Comparison of ENCODE assay signal across 9 cellular contexts in the genomic region with DNA sequence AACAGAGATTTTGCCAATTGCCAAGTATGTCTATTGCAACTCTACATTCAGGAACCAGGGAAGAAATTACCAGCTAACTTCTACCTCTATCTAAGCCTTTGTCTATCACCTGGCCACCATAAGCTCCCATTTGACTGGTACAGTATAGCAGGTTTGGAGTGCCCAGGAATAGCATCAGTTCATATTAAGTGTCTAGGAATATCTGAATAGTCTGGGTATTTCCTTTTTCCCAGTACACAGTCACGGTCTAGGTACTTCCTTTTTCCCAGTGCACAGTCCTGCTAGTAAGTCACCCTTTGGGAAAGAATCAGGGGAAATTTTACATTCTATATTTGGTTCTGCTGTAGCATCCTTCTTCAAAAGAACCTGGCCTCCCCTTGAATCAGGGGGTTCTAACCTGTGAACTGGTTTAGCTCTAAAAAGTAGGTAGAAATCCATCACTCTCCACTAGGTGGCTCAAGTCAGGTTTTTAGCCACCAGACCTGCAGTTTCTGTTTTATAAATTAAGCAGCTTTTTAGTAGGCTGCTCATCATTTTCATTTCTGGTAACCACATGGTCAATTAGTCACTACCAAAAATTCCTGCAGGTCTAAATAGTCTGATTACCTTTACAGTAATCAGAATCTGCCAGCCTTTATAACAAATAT. TPM values are rescaled to one million over a fixed set of nuclear protein-coding genes. Genes with fewer than 3 reads are reported as not detected.
DNase-seq lines count a peak whose midpoint lies in the region; ATAC-seq and TF ChIP-seq lines count a peak whose summit lies in the region.
"Had no signal": no experiment of that assay in that cellular context is flagged by ENCODE, and none has a peak within 500 bp of the region (broad histone marks: within the 10 kb centered on the region; RNA-seq: fewer than 3 reads in every experiment).

No MANE protein-coding gene starts in this region.

- no peaks in the 10 kb centered on the region for H3K4me1 Mint-ChIP-seq in activated T-helper 17 cell treated with anti-CD3 and anti-CD28 coated beads, Interleukin-2, amount 50 U/mL, for 72 hours
- no peaks in the 10 kb centered on the region for H3K4me1 Mint-ChIP-seq in activated CD4-positive, alpha-beta memory T cell treated with anti-CD3 and anti-CD28 coated beads, Interleukin-2, amount 10 ng/mL, durations not matched to agents 7 days and 5 days

- no peak for TF ChIP-seq EP300 in Ishikawa (IDR thresholded peaks at IDR 0.05; ENCODE audit: borderline replicate concordance)

- H3K4me3 ChIP-seq in mesenchymal stem cell (ENCODE audit: insufficient read depth in 1 of 2, low read depth in 1 of 2, low read length in 2 of 2): no peak overlapping the region

- no peaks in the 10 kb centered on the region for H3K27me3 Mint-ChIP-seq in activated T-helper 17 cell treated with anti-CD3 and anti-CD28 coated beads, Interleukin-2, amount 50 U/mL, for 72 hours
- peaks cover 7% of the 10 kb centered on the region for H3K27me3 Mint-ChIP-seq in activated CD4-positive, alpha-beta memory T cell treated with anti-CD3 and anti-CD28 coated beads, Interleukin-2, amount 10 ng/mL, durations not matched to agents 7 days and 5 days

- H3K36me3 Mint-ChIP-seq in activated T-helper 17 cell treated with anti-CD3 and anti-CD28 coated beads, Interleukin-2, amount 50 U/mL, for 72 hours (ENCODE audit: low read depth): no peaks in the 10 kb centered on the region
- no peaks in the 10 kb centered on the region for H3K36me3 Mint-ChIP-seq in activated CD4-positive, alpha-beta memory T cell treated with anti-CD3 and anti-CD28 coated beads, Interleukin-2, amount 10 ng/mL, durations not matched to agents 7 days and 5 days (ENCODE audit: low read depth)

- no peaks in the 10 kb centered on the region for H3K79me1 ChIP-seq in mesenchymal stem cell (replicated peaks; ENCODE audit: low read length, poor library complexity, severe bottlenecking)

- no peak overlapping the region for H2BK120ac ChIP-seq in mesenchymal stem cell (ENCODE audit: low read depth, low read length)

- CTCF ChIA-PET in activated CD4-positive, alpha-beta memory T cell treated with anti-CD3 and anti-CD28 coated beads, Interleukin-2, amount 10 ng/mL, durations not matched to agents 7 days and 5 days (lab: Charles Lee): interaction anchor here (0.7 to 1.6 kb wide), 7 partner anchors 10 to 412 kb away, joined by 3 to 27 read pairs (median 4); a partner anchor contains a TSS

- no peak overlapping the region for H2BK5ac ChIP-seq in mesenchymal stem cell (ENCODE audit: low read depth, low read length, poor library complexity, severe bottlenecking)

- peaks cover 4% of the 10 kb centered on the region for H3K4me1 ChIP-seq in mesenchymal stem cell (ENCODE audit: control insufficient read depth, insufficient read depth, low read depth, low read length)

- no peak overlapping the region for H4K91ac ChIP-seq in mesenchymal stem cell (ENCODE audit: low read length)

- no CpG with 5 or more reads among the region's 1 CpG for WGBS in mesenchymal stem cell

- H3K23ac ChIP-seq in mesenchymal stem cell (ENCODE audit: low read length in 2 of 2): no peak overlapping the region

- no peak overlapping the region for H3K27ac ChIP-seq in mesenchymal stem cell (ENCODE audit: low read length, poor library complexity, severe bottlenecking)

- H3K4me2 ChIP-seq in mesenchymal stem cell (ENCODE audit: low read length, poor library complexity, severe bottlenecking): no peak overlapping the region

- H3K9me3 Mint-ChIP-seq in activated T-helper 17 cell treated with anti-CD3 and anti-CD28 coated beads, Interleukin-2, amount 50 U/mL, for 72 hours: no peaks in the 10 kb centered on the region
- H3K9me3 Mint-ChIP-seq in activated CD4-positive, alpha-beta memory T cell treated with anti-CD3 and anti-CD28 coated beads, Interleukin-2, amount 10 ng/mL, durations not matched to agents 7 days and 5 days: no peaks in the 10 kb centered on the region
- H3K9me3 Mint-ChIP-seq: IgD-negative memory B cell had no signal

- no peak overlapping the region for H3K4ac ChIP-seq in mesenchymal stem cell (ENCODE audit: low read depth in 1 of 2, low read length in 2 of 2)

- H2BK15ac ChIP-seq in mesenchymal stem cell (ENCODE audit: low read depth, poor library complexity, severe bottlenecking): no peak overlapping the region

- H2AFZ ChIP-seq in mesenchymal stem cell (ENCODE audit: low read depth, low read length): no peak overlapping the region

- no peak overlapping the region for H3K4me3 Mint-ChIP-seq in activated T-helper 17 cell treated with anti-CD3 and anti-CD28 coated beads, Interleukin-2, amount 50 U/mL, for 72 hours
- H3K4me3 Mint-ChIP-seq in activated CD4-positive, alpha-beta memory T cell treated with anti-CD3 and anti-CD28 coated beads, Interleukin-2, amount 10 ng/mL, durations not matched to agents 7 days and 5 days: no peak overlapping the region

- no peaks in the 10 kb centered on the region for H3K27me3 ChIP-seq in mesenchymal stem cell (ENCODE audit: control insufficient read depth in 1 of 2, insufficient read depth in 1 of 2, low read length in 2 of 2)

- ATAC-seq in GM21576 (IDR thresholded peaks at IDR 0.05; ENCODE audit: unreplicated experiment): peak; percentile 82
- ATAC-seq in activated T-helper 17 cell treated with anti-CD3 and anti-CD28 coated beads, Interleukin-2, amount 50 U/mL, for 72 hours (replicated peaks): peak; percentile 81

- no peak overlapping the region for H2AK5ac ChIP-seq in mesenchymal stem cell (ENCODE audit: low read length, severe bottlenecking)

- H3K36me3 ChIP-seq in mesenchymal stem cell (ENCODE audit: control insufficient read depth in 1 of 2, insufficient read depth in 2 of 2, low read depth in 1 of 2, low read length in 2 of 2): no peaks in the 10 kb centered on the region

- H3K9me3 ChIP-seq in mesenchymal stem cell (ENCODE audit: control insufficient read depth, low read length): no peaks in the 10 kb centered on the region

- no peak overlapping the region for H2BK12ac ChIP-seq in mesenchymal stem cell (ENCODE audit: low read length in 2 of 2)

- no peak overlapping the region for H4K8ac ChIP-seq in mesenchymal stem cell (ENCODE audit: low read length)

- peak; percentile 26 for DNase-seq in stimulated activated CD4-positive, alpha-beta T cell treated with anti-CD3 and anti-CD28 coated beads, Interleukin-4, amount 100 ng/mL, for 24 hours
- no peak for DNase-seq in stimulated activated CD4-positive, alpha-beta T cell treated with anti-CD3 and anti-CD28 coated beads, Interleukin-1b, Interleukin-23, amount 100 ng/mL, for 48 hours
- DNase-seq in mesenchymal stem cell (peak; percentile 36), activated gamma-delta T cell (lab: John Stamatoyannopoulos, UW) (no peak)
- DNase-seq in activated CD4-positive, alpha-beta memory T cell treated with anti-CD3 and anti-CD28 coated beads, Interleukin-2, amount 10 ng/mL, durations not matched to agents 7 days and 5 days: no peak

- TF ChIP-seq RAD21 in Ishikawa (IDR thresholded peaks at IDR 0.05; ENCODE audit: low read depth): peak; percentile 33

- POLR2A ChIA-PET in activated CD4-positive, alpha-beta memory T cell treated with anti-CD3 and anti-CD28 coated beads, Interleukin-2, amount 10 ng/mL, durations not matched to agents 7 days and 5 days (lab: Charles Lee): no interaction called here

- no peak overlapping the region for H3K14ac ChIP-seq in mesenchymal stem cell (ENCODE audit: low read length in 2 of 2)

- no peak overlapping the region for H3K9ac ChIP-seq in mesenchymal stem cell (ENCODE audit: low read length)

- H3K18ac ChIP-seq in mesenchymal stem cell (ENCODE audit: low read depth in 1 of 2, low read length in 2 of 2): no peak overlapping the region

- H3K27ac Mint-ChIP-seq in activated T-helper 17 cell treated with anti-CD3 and anti-CD28 coated beads, Interleukin-2, amount 50 U/mL, for 72 hours: no peak overlapping the region
- H3K27ac Mint-ChIP-seq in activated CD4-positive, alpha-beta memory T cell treated with anti-CD3 and anti-CD28 coated beads, Interleukin-2, amount 10 ng/mL, durations not matched to agents 7 days and 5 days: no peak overlapping the region
- H3K27ac Mint-ChIP-seq: IgD-negative memory B cell had no signal

TF ChIP-seq in Ishikawa, 13 proteins besides CTCF, POLR2A, EP300 and RAD21 (continues in another document):
- TF ChIP-seq TCF12 (IDR thresholded peaks at IDR 0.05; ENCODE audit: low read depth): no peak
- TF ChIP-seq, protein P1, sequence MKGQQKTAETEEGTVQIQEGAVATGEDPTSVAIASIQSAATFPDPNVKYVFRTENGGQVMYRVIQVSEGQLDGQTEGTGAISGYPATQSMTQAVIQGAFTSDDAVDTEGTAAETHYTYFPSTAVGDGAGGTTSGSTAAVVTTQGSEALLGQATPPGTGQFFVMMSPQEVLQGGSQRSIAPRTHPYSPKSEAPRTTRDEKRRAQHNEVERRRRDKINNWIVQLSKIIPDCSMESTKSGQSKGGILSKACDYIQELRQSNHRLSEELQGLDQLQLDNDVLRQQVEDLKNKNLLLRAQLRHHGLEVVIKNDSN (IDR thresholded peaks at IDR 0.05): no peak
- TF ChIP-seq, protein P2, sequence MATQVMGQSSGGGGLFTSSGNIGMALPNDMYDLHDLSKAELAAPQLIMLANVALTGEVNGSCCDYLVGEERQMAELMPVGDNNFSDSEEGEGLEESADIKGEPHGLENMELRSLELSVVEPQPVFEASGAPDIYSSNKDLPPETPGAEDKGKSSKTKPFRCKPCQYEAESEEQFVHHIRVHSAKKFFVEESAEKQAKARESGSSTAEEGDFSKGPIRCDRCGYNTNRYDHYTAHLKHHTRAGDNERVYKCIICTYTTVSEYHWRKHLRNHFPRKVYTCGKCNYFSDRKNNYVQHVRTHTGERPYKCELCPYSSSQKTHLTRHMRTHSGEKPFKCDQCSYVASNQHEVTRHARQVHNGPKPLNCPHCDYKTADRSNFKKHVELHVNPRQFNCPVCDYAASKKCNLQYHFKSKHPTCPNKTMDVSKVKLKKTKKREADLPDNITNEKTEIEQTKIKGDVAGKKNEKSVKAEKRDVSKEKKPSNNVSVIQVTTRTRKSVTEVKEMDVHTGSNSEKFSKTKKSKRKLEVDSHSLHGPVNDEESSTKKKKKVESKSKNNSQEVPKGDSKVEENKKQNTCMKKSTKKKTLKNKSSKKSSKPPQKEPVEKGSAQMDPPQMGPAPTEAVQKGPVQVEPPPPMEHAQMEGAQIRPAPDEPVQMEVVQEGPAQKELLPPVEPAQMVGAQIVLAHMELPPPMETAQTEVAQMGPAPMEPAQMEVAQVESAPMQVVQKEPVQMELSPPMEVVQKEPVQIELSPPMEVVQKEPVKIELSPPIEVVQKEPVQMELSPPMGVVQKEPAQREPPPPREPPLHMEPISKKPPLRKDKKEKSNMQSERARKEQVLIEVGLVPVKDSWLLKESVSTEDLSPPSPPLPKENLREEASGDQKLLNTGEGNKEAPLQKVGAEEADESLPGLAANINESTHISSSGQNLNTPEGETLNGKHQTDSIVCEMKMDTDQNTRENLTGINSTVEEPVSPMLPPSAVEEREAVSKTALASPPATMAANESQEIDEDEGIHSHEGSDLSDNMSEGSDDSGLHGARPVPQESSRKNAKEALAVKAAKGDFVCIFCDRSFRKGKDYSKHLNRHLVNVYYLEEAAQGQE (IDR thresholded peaks at IDR 0.05; ENCODE audit: low read depth): no peak

RNA-seq across cellular contexts. Expression of a gene that starts 49.3 kb away (rescaled TPM):
- 10 to 100 TPM; 27.4 to 54.0 TPM for total RNA-seq in activated T-helper 17 cell treated with anti-CD3 and anti-CD28 coated beads, Interleukin-2, amount 50 U/mL, for 72 hours
- 101 TPM for polyA plus RNA-seq in mesenchymal stem cell (2013, experiment 1 of 2)
- polyA plus RNA-seq in mesenchymal stem cell (2013, experiment 2 of 2): 104 TPM
- total RNA-seq in activated CD4-positive, alpha-beta memory T cell treated with anti-CD3 and anti-CD28 coated beads, Interleukin-2, amount 10 ng/mL, durations not matched to agents 7 days and 5 days: 10 to 100 TPM; 50.2 to 56.8 TPM

Comparison
In these comparisons a context has a peak if more than half of its experiments do, and no peak if none do; other contexts are left out.
1. DNase-seq: peak in stimulated activated CD4-positive, alpha-beta T cell treated with anti-CD3 and anti-CD28 coated beads, Interleukin-4, amount 100 ng/mL, for 24 hours (single experiment) and mesenchymal stem cell (single experiment); none in stimulated activated CD4-positive, alpha-beta T cell treated with anti-CD3 and anti-CD28 coated beads, Interleukin-1b, Interleukin-23, amount 100 ng/mL, for 48 hours (single experiment), activated gamma-delta T cell (single experiment) and activated CD4-positive, alpha-beta memory T cell treated with anti-CD3 and anti-CD28 coated beads, Interleukin-2, amount 10 ng/mL, durations not matched to agents 7 days and 5 days (single experiment).